Comparison of ENCODE assay signal across 25 cellular contexts in the genomic region with DNA sequence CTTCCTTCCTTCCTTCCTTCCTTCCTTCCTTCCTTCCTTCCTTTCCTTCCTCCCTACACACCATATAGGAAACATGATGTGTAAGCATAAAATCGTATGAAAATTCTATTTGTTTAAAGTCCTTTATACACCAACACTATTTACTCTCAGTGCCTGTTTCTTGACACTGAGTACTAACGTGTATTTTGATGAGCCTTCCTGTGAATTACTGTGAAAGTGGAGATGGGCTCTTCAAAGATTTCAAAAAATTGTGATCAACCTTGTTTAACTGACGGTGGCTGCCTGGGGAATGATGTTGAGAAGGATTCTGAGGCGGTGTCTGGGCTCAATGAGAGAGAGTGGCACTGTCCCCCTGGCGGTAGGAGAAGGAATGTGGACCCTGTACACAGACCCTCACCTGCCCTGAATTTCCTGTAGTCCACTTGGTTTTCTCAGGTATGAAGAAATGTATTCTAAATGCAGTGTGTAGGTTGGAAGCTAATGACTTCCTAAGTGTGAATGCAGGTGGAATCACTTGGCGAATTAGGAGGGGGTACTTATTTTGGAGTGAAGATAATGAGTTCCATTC.
DNase-seq lines count a peak whose midpoint lies in the region; ATAC-seq, FAIRE-seq and TF ChIP-seq lines count a peak whose summit lies in the region.
"Had no signal": no experiment of that assay in that cellular context is flagged by ENCODE, and none has a peak within 500 bp of the region (broad histone marks: within the 10 kb centered on the region; RNA-seq: fewer than 3 reads in every experiment).

No MANE protein-coding gene starts in this region.

- no peak overlapping the region for H3K9ac ChIP-seq in H1 (replicated peaks in 1 of 4; ENCODE audit: extremely low read depth in 1 of 4, low read depth in 3 of 4, low read length in 3 of 4)
- H3K9ac ChIP-seq: SK-N-SH had no signal

- H4K20me1 ChIP-seq in H1 (replicated peaks in 1 of 2; ENCODE audit: control insufficient read depth in 1 of 2, insufficient read depth in 2 of 2, low read length in 2 of 2) = no peaks in the 10 kb centered on the region

- no peaks in the 10 kb centered on the region for H3K9me3 ChIP-seq in H1 (ENCODE audit: insufficient read depth in 2 of 2, low read depth in 1 of 2, low read length in 1 of 2)
- H3K9me3 ChIP-seq: gastrocnemius medialis, pancreas, SK-N-SH, suprapubic skin had no signal

- H3K27me3 Mint-ChIP-seq in neural crest cell (ENCODE audit: low read depth) = no peaks in the 10 kb centered on the region
- H3K27me3 Mint-ChIP-seq in activated CD8-positive, alpha-beta memory T cell treated with anti-CD3 and anti-CD28 coated beads, Interleukin-2, amount 10 ng/mL, durations not matched to agents 7 days and 5 days = peaks cover 55% of the 10 kb centered on the region

- DNase-seq in GM12865 (ENCODE audit: low read depth) = peak; percentile 2
- DNase-seq in NCI-H2227 (lab: John Stamatoyannopoulos, UW; ENCODE audit: unreplicated experiment) = peak; percentile 13
- no peak for DNase-seq in H1 (ENCODE audit: low read depth in 1 of 2, low spot score in 2 of 2)
- no peak for DNase-seq in neural crest cell (ENCODE audit: low read depth, low spot score)
- DNase-seq in activated CD8-positive, alpha-beta memory T cell treated with anti-CD3 and anti-CD28 coated beads, Interleukin-2, amount 10 ng/mL, durations not matched to agents 7 days and 5 days = no peak
- no peak for DNase-seq in A172 (ENCODE audit: low spot score)
- DNase-seq in NCI-H128 (lab: John Stamatoyannopoulos, UW; ENCODE audit: unreplicated experiment) = no peak
- DNase-seq: activated B cell treated with CpG ODN at 0.5 μM for 24 hours; activated CD4-positive, alpha-beta memory T cell treated with anti-CD3 and anti-CD28 coated beads for 36 hours; activated naive CD4-positive, alpha-beta T cell; amygdala; CD4-positive, CD25-positive, alpha-beta regulatory T cell; gastrocnemius medialis; HCEC 1CT; MM.1S; pancreas; SK-N-SH had no signal

- H3K9me3 Mint-ChIP-seq in neural crest cell = no peaks in the 10 kb centered on the region
- no peaks in the 10 kb centered on the region for H3K9me3 Mint-ChIP-seq in activated CD8-positive, alpha-beta memory T cell treated with anti-CD3 and anti-CD28 coated beads, Interleukin-2, amount 10 ng/mL, durations not matched to agents 7 days and 5 days (ENCODE audit: low read depth)
- H3K9me3 Mint-ChIP-seq: activated B cell treated with CpG ODN at 0.5 μM for 24 hours; activated CD4-positive, alpha-beta memory T cell treated with anti-CD3 and anti-CD28 coated beads for 36 hours; CD4-positive, CD25-positive, alpha-beta regulatory T cell; T-helper 2 cell treated with Interferon-gamma antibody and Interleukin-4, amounts not matched to agents 5 μg/mL and 100 μg/mL, for 36 hours had no signal

- TF ChIP-seq EP300 in H1 (IDR thresholded peaks at IDR 0.05; ENCODE audit: borderline replicate concordance in 1 of 2, low read depth in 2 of 2, low read length in 2 of 2) = no peak

- no peak overlapping the region for H2BK20ac ChIP-seq in H1 (ENCODE audit: low read length)

- H2BK120ac ChIP-seq in H1 (replicated peaks; ENCODE audit: low read depth, low read length) = no peak overlapping the region

- no peak overlapping the region for H3K27ac ChIP-seq in H1 (ENCODE audit: low read depth, low read length)
- H3K27ac ChIP-seq: epithelial cell of prostate, gastrocnemius medialis, pancreas, suprapubic skin had no signal

- no peak overlapping the region for H4K5ac ChIP-seq in H1 (ENCODE audit: insufficient read length, low read depth, low read length)

- H3K79me2 ChIP-seq in H1 (ENCODE audit: control insufficient read depth in 1 of 2, insufficient read depth in 2 of 2, low read length in 2 of 2) = no peaks in the 10 kb centered on the region

- no peak overlapping the region for H3K4me2 ChIP-seq in H1 (ENCODE audit: insufficient read depth in 1 of 2, low read depth in 2 of 2, low read length in 2 of 2)
- H3K4me2 ChIP-seq: SK-N-SH had no signal

- H3K4me3 ChIP-seq in GM12865 (ENCODE audit: low read depth, low read length) (no peak overlapping the region), H1 (ENCODE audit: extremely low read depth in 1 of 4, insufficient read depth in 2 of 4, low read depth in 3 of 4, low read length in 4 of 4) (no peak overlapping the region)
- H3K4me3 ChIP-seq: gastrocnemius medialis, pancreas, suprapubic skin had no signal

- no peak overlapping the region for H3K56ac ChIP-seq in H1 (replicated peaks; ENCODE audit: insufficient read length, low read depth, low read length)

- WGBS in H1 (ENCODE audit: extremely low coverage in 1 of 2, insufficient coverage in 1 of 2, insufficient read length in 1 of 2, insufficient replicate concordance in 2 of 2, low coverage in 1 of 2, low lambda C conversion rate in 2 of 2, missing lambda C conversion rate in 1 of 2), 2 experiments = 79% methylated on average over 6 of the region's 6 CpGs; no CpG with 5 or more reads in 1 of the 2 experiments

- no peak overlapping the region for H3K27ac Mint-ChIP-seq in neural crest cell (ENCODE audit: unreplicated experiment)
- no peak overlapping the region for H3K27ac Mint-ChIP-seq in activated CD8-positive, alpha-beta memory T cell treated with anti-CD3 and anti-CD28 coated beads, Interleukin-2, amount 10 ng/mL, durations not matched to agents 7 days and 5 days
- H3K27ac Mint-ChIP-seq: activated B cell treated with CpG ODN at 0.5 μM for 24 hours; activated CD4-positive, alpha-beta memory T cell treated with anti-CD3 and anti-CD28 coated beads for 36 hours; CD4-positive, CD25-positive, alpha-beta regulatory T cell; memory B cell; T-helper 2 cell treated with Interferon-gamma antibody and Interleukin-4, amounts not matched to agents 5 μg/mL and 100 μg/mL, for 36 hours had no signal

- H3K23me2 ChIP-seq in H1 (ENCODE audit: low read depth, low read length) = no peaks in the 10 kb centered on the region; the same call in 1 of the 2 replicates

- H3K36me3 ChIP-seq in H1 (ENCODE audit: control insufficient read depth in 2 of 4, insufficient read depth in 4 of 4, low read length in 3 of 4) = no peaks in the 10 kb centered on the region
- H3K36me3 ChIP-seq: gastrocnemius medialis, pancreas, suprapubic skin had no signal

- no peak for TF ChIP-seq RAD21 in H1 (IDR thresholded peaks at IDR 0.05 in 1 of 2, conservative IDR thresholded peaks at IDR 0.05 in 1 of 2; ENCODE audit: low read depth in 2 of 2, low read length in 2 of 2)

- no peak overlapping the region for H4K91ac ChIP-seq in H1 (replicated peaks; ENCODE audit: insufficient read length, low read length)

- no peak overlapping the region for H2BK15ac ChIP-seq in H1 (ENCODE audit: low read length)

- H4K8ac ChIP-seq in H1 (ENCODE audit: extremely low read depth, insufficient read depth, low read length) = no peak overlapping the region

- H3K79me1 ChIP-seq in H1 (ENCODE audit: low read depth, low read length) = no peaks in the 10 kb centered on the region

- no peak for TF ChIP-seq POLR2A in H1 (IDR thresholded peaks at IDR 0.05; ENCODE audit: control extremely low read depth in 1 of 2, low read depth in 2 of 2, low read length in 2 of 2)

- H3K36me3 Mint-ChIP-seq in neural crest cell (ENCODE audit: low read depth) = no peaks in the 10 kb centered on the region
- no peaks in the 10 kb centered on the region for H3K36me3 Mint-ChIP-seq in activated CD8-positive, alpha-beta memory T cell treated with anti-CD3 and anti-CD28 coated beads, Interleukin-2, amount 10 ng/mL, durations not matched to agents 7 days and 5 days
- H3K36me3 Mint-ChIP-seq: activated CD4-positive, alpha-beta memory T cell treated with anti-CD3 and anti-CD28 coated beads for 36 hours; CD4-positive, CD25-positive, alpha-beta regulatory T cell; memory B cell had no signal

- H3K4me1 Mint-ChIP-seq in neural crest cell = peaks cover 29% of the 10 kb centered on the region
- no peaks in the 10 kb centered on the region for H3K4me1 Mint-ChIP-seq in activated CD8-positive, alpha-beta memory T cell treated with anti-CD3 and anti-CD28 coated beads, Interleukin-2, amount 10 ng/mL, durations not matched to agents 7 days and 5 days
- H3K4me1 Mint-ChIP-seq: activated B cell treated with CpG ODN at 0.5 μM for 24 hours had no signal

- H2AK5ac ChIP-seq in H1 (ENCODE audit: low read depth, low read length) = no peak overlapping the region

- H3K4me3 Mint-ChIP-seq in neural crest cell = no peak overlapping the region
- no peak overlapping the region for H3K4me3 Mint-ChIP-seq in activated CD8-positive, alpha-beta memory T cell treated with anti-CD3 and anti-CD28 coated beads, Interleukin-2, amount 10 ng/mL, durations not matched to agents 7 days and 5 days
- H3K4me3 Mint-ChIP-seq: activated B cell treated with CpG ODN at 0.5 μM for 24 hours; activated CD4-positive, alpha-beta memory T cell treated with anti-CD3 and anti-CD28 coated beads for 36 hours; CD4-positive, CD25-positive, alpha-beta regulatory T cell; memory B cell; T-helper 2 cell treated with Interferon-gamma antibody and Interleukin-4, amounts not matched to agents 5 μg/mL and 100 μg/mL, for 36 hours had no signal

- H3K27me3 ChIP-seq in H1 (replicated peaks in 1 of 4; ENCODE audit: control insufficient read depth in 3 of 4, extremely low read depth in 1 of 4, insufficient read depth in 3 of 4, low read length in 3 of 4) = no peaks in the 10 kb centered on the region
- H3K27me3 ChIP-seq: gastrocnemius medialis, pancreas, suprapubic skin had no signal

- POLR2A ChIA-PET in H1 (lab: Charles Lee; ENCODE audit: partially characterized antibody) = no interaction called here

- no peak overlapping the region for H3K23ac ChIP-seq in H1 (ENCODE audit: insufficient read length)

- no peak overlapping the region for H2BK5ac ChIP-seq in H1 (ENCODE audit: low read depth, low read length)

- TF ChIP-seq CTCF in GM12865 (IDR thresholded peaks at IDR 0.05; ENCODE audit: insufficient read depth, low read depth, low read length, missing control alignments) = peak; percentile 23
- TF ChIP-seq CTCF in H1 (IDR thresholded peaks at IDR 0.05; ENCODE audit: control extremely low read depth in 1 of 3, insufficient read depth in 1 of 3, low read depth in 1 of 3, low read length in 3 of 3) = no peak
- TF ChIP-seq CTCF in neural crest cell (conservative IDR thresholded peaks at IDR 0.05) = peak; percentile 52

- ATAC-seq in activated CD8-positive, alpha-beta memory T cell treated with anti-CD3 and anti-CD28 coated beads, Interleukin-2, amount 10 ng/mL, durations not matched to agents 7 days and 5 days = no peak
- ATAC-seq in GM18519 (IDR thresholded peaks at IDR 0.05; ENCODE audit: low FRiP score, unreplicated experiment) = no peak
- ATAC-seq: gastrocnemius medialis, pancreas, sciatic nerve had no signal

- H3K4me1 ChIP-seq in H1 (replicated peaks in 1 of 4; ENCODE audit: control insufficient read depth in 3 of 4, insufficient read depth in 4 of 4, low read length in 3 of 4) = peaks cover 4 to 41% (median 29%) of the 10 kb centered on the region in 4 experiments; a peak in 6 of 7 replicates
- H3K4me1 ChIP-seq: gastrocnemius medialis, pancreas, suprapubic skin had no signal

- 0 out of 2 replicates have a peak overlapping the region, but pooled peaks have one; percentile 43 for H3K18ac ChIP-seq in H1 (ENCODE audit: extremely low read depth, low read length)

- no peak overlapping the region for H3K4ac ChIP-seq in H1 (replicated peaks; ENCODE audit: insufficient read length, low read depth, low read length)

- CTCF ChIA-PET in H1 (lab: Charles Lee; ENCODE audit: partially characterized antibody) = interaction anchor here (0.6 to 6.8 kb wide), 4 partner anchors 8 to 24 kb away, joined by 3 to 48 read pairs (median 4); no protein-coding TSS in a partner anchor
- CTCF ChIA-PET in activated CD8-positive, alpha-beta memory T cell treated with anti-CD3 and anti-CD28 coated beads, Interleukin-2, amount 10 ng/mL, durations not matched to agents 7 days and 5 days (lab: Charles Lee) = no interaction called here

- H3K14ac ChIP-seq in H1 (ENCODE audit: insufficient read length) = no peak overlapping the region

- no peak overlapping the region for H2AFZ ChIP-seq in H1 (ENCODE audit: low read length)

- H2BK12ac ChIP-seq in H1 (ENCODE audit: low read depth, low read length) = no peak overlapping the region

- no peak for FAIRE-seq in H1 (lab: Jason Lieb, UNC)
- FAIRE-seq: G401.6, GM12891, pancreas had no signal

Comparison
In these comparisons a context has a peak if more than half of its experiments do, and no peak if none do; other contexts are left out.
1. DNase-seq: peak in GM12865 (single experiment) and NCI-H2227 (single experiment); none in H1 (0 of 2), neural crest cell (single experiment), activated CD8-positive, alpha-beta memory T cell treated with anti-CD3 and anti-CD28 coated beads, Interleukin-2, amount 10 ng/mL, durations not matched to agents 7 days and 5 days (single experiment), A172 (single experiment) and NCI-H128 (single experiment).
2. CTCF ChIP-seq: peak in GM12865 (single experiment) and neural crest cell (single experiment); none in H1 (0 of 3).